Comparison of ENCODE assay signal across 8 cellular contexts in genomic region chr20:38033330-38034107, GRCh38. TPM values are rescaled to one million over a fixed set of nuclear protein-coding genes. Genes with fewer than 3 reads are reported as not detected.
DNase-seq lines count a peak whose midpoint lies in the region; ATAC-seq and TF ChIP-seq lines count a peak whose summit lies in the region.

TSS of gene RPRD1B (plus strand) at chr20:38033746. CDS start at chr20:38033948, 202 bp downstream.
TSS of gene TTI1 (minus strand) at chr20:38033456. CDS start at chr20:38013816, 19,640 bp downstream.

- H3K79me2 ChIP-seq in parathyroid adenoma, result peaks cover 67% of the 10 kb centered on the region

- H3K27me3 ChIP-seq in cardiac muscle cell (no peaks in the 10 kb centered on the region), parathyroid adenoma (ENCODE audit: control insufficient read depth, insufficient read depth, low read length) (no peaks in the 10 kb centered on the region), tibial artery (no peaks in the 10 kb centered on the region)

- H3K9me3 ChIP-seq in cardiac muscle cell (ENCODE audit: low read depth) (no peaks in the 10 kb centered on the region), parathyroid adenoma (ENCODE audit: control insufficient read depth, low read length) (no peaks in the 10 kb centered on the region), tibial artery (no peaks in the 10 kb centered on the region)

- H3K4me1 Mint-ChIP-seq in T-cell, result peaks cover 78 to 82% (median 81%) of the 10 kb centered on the region in 3 donors

- H3K27ac ChIP-seq in adipose tissue (ENCODE audit: low read depth, low read length) (peak within 1 kb of the TSS; percentile 53), cardiac muscle cell (peak within 1 kb of the TSS; percentile 97), parathyroid adenoma (peak within 1 kb of the TSS; percentile 94), tibial artery (peak within 1 kb of the TSS; percentile 90 to 94)

- H3K9ac ChIP-seq in parathyroid adenoma, result peak within 1 kb of the TSS; percentile 82

- peaks cover 17% of the 10 kb centered on the region for H3K36me3 Mint-ChIP-seq in T-cell

- intact Hi-C loops in tibial artery (cut with DNase I; ENCODE audit: low total_unique reads), result no loop called here

- CTCF ChIA-PET in T-cell (lab: Charles Lee), result interaction anchor here in 1 of 2 donors (0.7 to 1.3 kb wide), 4 partner anchors 13 to 40 kb away, joined by 3 to 4 read pairs (median 4); no protein-coding TSS in a partner anchor

- POLR2A ChIA-PET in T-cell (lab: Charles Lee), result interaction anchor here (0.5 to 0.9 kb wide), 2 partner anchors 439 to 662 kb away, joined by 3 to 6 read pairs; partner anchors contain the start of gene RALGAPB (in 1 of the 2)

- H3K4me3 Mint-ChIP-seq in T-cell, result peak within 1 kb of the TSS; percentile 94 to 95 (median 95)

- H3K36me3 ChIP-seq in cardiac muscle cell (peaks cover 10% of the 10 kb centered on the region), parathyroid adenoma (ENCODE audit: control insufficient read depth, insufficient read depth, low read length) (no peaks in the 10 kb centered on the region), tibial artery (peaks cover 0 to 3% (median 0%) of the 10 kb centered on the region in 3 donors)

- H3K4me2 ChIP-seq in parathyroid adenoma (ENCODE audit: low read length), result peak within 1 kb of the TSS; percentile 80

- ATAC-seq in HG02759 (IDR thresholded peaks at IDR 0.05; ENCODE audit: unreplicated experiment) (peak; percentile 91), T-cell (replicated peaks in 1 of 4) (peak; percentile 85 to 88 (median 86))

- TF ChIP-seq CTCF in GM12865 (IDR thresholded peaks at IDR 0.05; ENCODE audit: insufficient read depth, low read depth, low read length, missing control alignments) (no peak), cardiac muscle cell (IDR thresholded peaks at IDR 0.05; ENCODE audit: low read depth, low read length) (no peak), parathyroid adenoma (IDR thresholded peaks at IDR 0.05) (peak; percentile 8), tibial artery (IDR thresholded peaks at IDR 0.05) (peak in 1 of 2 experiments; percentile 13)

- 0 to 1% (median 0%) methylated on average over 69 of the region's 69 CpGs for WGBS in adipose tissue, 3 donors

- H3K27me3 Mint-ChIP-seq in T-cell, result no peaks in the 10 kb centered on the region

- DNase-seq in GM12865 (ENCODE audit: low read depth) (peak; percentile 89), NCI-H1436 (lab: John Stamatoyannopoulos, UW) (peak; percentile 89), T-cell (peak; percentile 81 to 91 (median 87)), cardiac muscle cell (ENCODE audit: low read depth in 1 of 2, low spot score in 1 of 2) (peak; percentile 89 to 92), tibial artery (peak; percentile 88 to 95)

- H3K4me1 ChIP-seq in cardiac muscle cell (ENCODE audit: low read depth) (no peaks in the 10 kb centered on the region), parathyroid adenoma (peaks cover 16% of the 10 kb centered on the region), tibial artery (peaks cover 0 to 56% (median 34%) of the 10 kb centered on the region in 4 donors)

- H3K27ac Mint-ChIP-seq in T-cell, result peak within 1 kb of the TSS; percentile 97 to 99

- no peaks in the 10 kb centered on the region for H3K9me3 Mint-ChIP-seq in T-cell

- H3K4me3 ChIP-seq in GM12865 (ENCODE audit: low read depth, low read length) (peak within 1 kb of the TSS; percentile 65), cardiac muscle cell (peak within 1 kb of the TSS; percentile 72), parathyroid adenoma (ENCODE audit: low read depth, low read length) (peak within 1 kb of the TSS; percentile 87), tibial artery (peak within 1 kb of the TSS; percentile 90 to 95)

- peak within 1 kb of the TSS; percentile 98 for H2AFZ ChIP-seq in parathyroid adenoma

RNA-seq across cellular contexts. Expression of gene RPRD1B, which starts in this region (rescaled TPM):
- total RNA-seq in T-cell, result 10 to 100 TPM; 38.3 to 46.6 (median 40.5) TPM
- polyA plus RNA-seq in adipose tissue, result 10 to 100 TPM in 1 of 3 donors, 1 to 10 TPM in 2; 6.1 to 13.5 (median 9.0) TPM
- total RNA-seq in cardiac muscle cell, result 26.2 and 43.5 TPM in 2 replicates
- polyA plus RNA-seq in cardiac muscle cell, result 31.0 and 44.5 TPM in 2 replicates

RNA-seq across cellular contexts. Expression of gene TTI1, which starts in this region (rescaled TPM):
- total RNA-seq in T-cell, result 10 to 100 TPM; 17.8 to 27.6 (median 23.2) TPM
- 10 to 100 TPM in 2 of 3 donors, 1 to 10 TPM in 1; 9.9 to 10.9 (median 10.0) TPM for polyA plus RNA-seq in adipose tissue
- 19.0 and 23.0 TPM in 2 replicates for total RNA-seq in cardiac muscle cell
- polyA plus RNA-seq in cardiac muscle cell, result 23.1 and 32.8 TPM in 2 replicates

Comparison
In these comparisons a context has a peak if more than half of its experiments do, and no peak if none do; other contexts are left out.
1. Peak in every context shown above with its lines: DNase-seq, ATAC-seq, H3K4me3 ChIP-seq and H3K27ac ChIP-seq.